Comparison of ENCODE assay signal across 8 cellular contexts in genomic region chr7:150378853-150379589, GRCh38. TPM values are rescaled to one million over a fixed set of nuclear protein-coding genes. Genes with fewer than 3 reads are reported as not detected.
A peak's percentile ranks its signal among the peaks of the same experiment; 100 is the strongest.
DNase-seq lines count a peak whose midpoint lies in the region; ATAC-seq and TF ChIP-seq lines count a peak whose summit lies in the region.

TSS of gene ZNF775 (plus strand) at chr7:150379330. CDS start at chr7:150388471, 9,141 bp downstream.

- no TSS peak for BruUV-seq in Panc1 (replicated peaks; lab: Mats Ljungman, UMichigan)

- peak within 1 kb of the TSS; percentile 95 for H3K27ac ChIP-seq in KOPT-K1 (ENCODE audit: low read depth, low read length, poor library complexity, severe bottlenecking)
- H3K27ac ChIP-seq in Panc1 (ENCODE audit: low read length): peak within 1 kb of the TSS; percentile 98
- H3K27ac ChIP-seq in esophagus squamous epithelium: peak within 1 kb of the TSS; percentile 89 to 95 (median 91)

- in situ Hi-C loops in Panc1 (cut with HindIII; ENCODE audit: low pct_unique_long_range_greater_than_20kb, low sequenced_read_pairs): no loop called here

- H3K9me3 Mint-ChIP-seq in activated T-cell treated with anti-CD3 and anti-CD28 coated beads, Interleukin-2, amount 50 U/mL, for 72 hours: no peaks in the 10 kb centered on the region

- no peaks in the 10 kb centered on the region for H3K9me3 ChIP-seq in KOPT-K1 (ENCODE audit: insufficient read depth, low read length, poor library complexity, severe bottlenecking)
- H3K9me3 ChIP-seq in Panc1 (ENCODE audit: control insufficient read depth, insufficient read depth, low read depth, low read length): no peaks in the 10 kb centered on the region
- no peaks in the 10 kb centered on the region for H3K9me3 ChIP-seq in esophagus squamous epithelium

- WGBS in esophagus squamous epithelium, 2 donors: 0% methylated on average over 3 of the region's 79 CpGs; no CpG with 5 or more reads in 1 of the 2 donors

- peaks cover 53% of the 10 kb centered on the region for H3K4me1 Mint-ChIP-seq in activated T-cell treated with anti-CD3 and anti-CD28 coated beads, Interleukin-2, amount 50 U/mL, for 72 hours (ENCODE audit: low read depth)

- peak; percentile 83 for DNase-seq in DMS79 treated with DMSO at 0.1 percent for 48 hours (lab: John Stamatoyannopoulos, UW)
- DNase-seq in Panc1 (ENCODE audit: low read depth, low spot score): no peak
- DNase-seq in activated T-cell treated with anti-CD3 and anti-CD28 coated beads, Interleukin-2, amount 50 U/mL, for 72 hours: peak; percentile 96 to 97
- peak; percentile 78 for DNase-seq in esophagus squamous epithelium (lab: John Stamatoyannopoulos, UW)
- peak; percentile 99 for DNase-seq in myocyte (ENCODE audit: low read depth)
- peak; percentile 81 for DNase-seq in stimulated activated CD8-positive, alpha-beta memory T cell treated with anti-CD3 and anti-CD28 coated beads, Interleukin-7, amount 100 ng/mL, for 24 hours (ENCODE audit: low read depth)

- POLR2A ChIA-PET in Panc1 (lab: Charles Lee): interaction anchor here (0.6 kb wide), 2 partner anchors 710 to 820 kb away, joined by 3 read pairs; no protein-coding TSS in a partner anchor

- H3K4me3 Mint-ChIP-seq in activated T-cell treated with anti-CD3 and anti-CD28 coated beads, Interleukin-2, amount 50 U/mL, for 72 hours: peak within 1 kb of the TSS; percentile 96 to 99

- CTCF ChIA-PET in Panc1 (lab: Charles Lee): interaction anchor here (0.7 kb wide), 1 partner anchor 14 kb away, joined by 6 read pairs; no protein-coding TSS in a partner anchor

- H3K27ac Mint-ChIP-seq in activated T-cell treated with anti-CD3 and anti-CD28 coated beads, Interleukin-2, amount 50 U/mL, for 72 hours: peak within 1 kb of the TSS; percentile 98

- H3K36me3 ChIP-seq in KOPT-K1 (ENCODE audit: insufficient read depth, low read length): peaks cover 11% of the 10 kb centered on the region; the same call in 1 of the 2 replicates
- H3K36me3 ChIP-seq in Panc1 (ENCODE audit: control insufficient read depth, insufficient read depth, low read length): peaks cover 1% of the 10 kb centered on the region
- H3K36me3 ChIP-seq in esophagus squamous epithelium: peaks cover 0 to 7% (median 4%) of the 10 kb centered on the region in 3 donors

- H3K4me1 ChIP-seq in Panc1 (ENCODE audit: control insufficient read depth, insufficient read depth, low read length) (peaks cover 67% of the 10 kb centered on the region), esophagus squamous epithelium (peaks cover 21 to 71% (median 22%) of the 10 kb centered on the region in 3 donors)

- peak within 1 kb of the TSS; percentile 92 to 96 for H3K4me3 ChIP-seq in Panc1 (ENCODE audit: low read depth in 2 of 2, low read length in 2 of 2)
- peak within 1 kb of the TSS; percentile 79 to 96 (median 86) for H3K4me3 ChIP-seq in esophagus squamous epithelium

- peak in 2 of 4 donors; percentile 79 to 89 for TF ChIP-seq POLR2A in esophagus squamous epithelium (IDR thresholded peaks at IDR 0.05)

- H3K27me3 ChIP-seq in Panc1 (ENCODE audit: control insufficient read depth, insufficient read depth, low read length) (no peaks in the 10 kb centered on the region), esophagus squamous epithelium (no peaks in the 10 kb centered on the region)

- TF ChIP-seq CTCF in Panc1 (IDR thresholded peaks at IDR 0.05) (no peak), esophagus squamous epithelium (IDR thresholded peaks at IDR 0.05) (peak in 1 of 6 experiments; percentile 7)

- H3K27me3 Mint-ChIP-seq in activated T-cell treated with anti-CD3 and anti-CD28 coated beads, Interleukin-2, amount 50 U/mL, for 72 hours (ENCODE audit: low read depth): no peaks in the 10 kb centered on the region

- peak; percentile 63 for ATAC-seq in GM21786 (IDR thresholded peaks at IDR 0.05; ENCODE audit: unreplicated experiment)
- ATAC-seq in Panc1: peak; percentile 94
- ATAC-seq in activated T-cell treated with anti-CD3 and anti-CD28 coated beads, Interleukin-2, amount 50 U/mL, for 72 hours (replicated peaks in 1 of 2): peak; percentile 96 to 97

- intact Hi-C loops in Panc1 (cut with micrococcal nuclease; ENCODE audit: unreplicated experiment) (no loop called here), esophagus squamous epithelium (cut with DNase I) (no loop called here)

- peaks cover 2% of the 10 kb centered on the region in 2 donors for H3K36me3 Mint-ChIP-seq in activated T-cell treated with anti-CD3 and anti-CD28 coated beads, Interleukin-2, amount 50 U/mL, for 72 hours (ENCODE audit: insufficient read depth in 2 of 2)

RNA-seq across cellular contexts. Expression of gene ZNF775, which starts in this region (rescaled TPM):
- total RNA-seq in Panc1 (2021; ENCODE audit: unreplicated experiment) (14.7 TPM), esophagus squamous epithelium (1 to 10 TPM; 1.2 to 2.3 (median 1.8) TPM), myocyte (17.8 and 21.2 TPM in 2 replicates)
- polyA plus RNA-seq in Panc1 (2012; ENCODE audit: insufficient read length): 14.8 TPM
- 1 to 10 TPM; 6.5 to 8.2 TPM for total RNA-seq in activated T-cell treated with anti-CD3 and anti-CD28 coated beads, Interleukin-2, amount 50 U/mL, for 72 hours
- 7.3 TPM for polyA plus RNA-seq in myocyte (2012)
